22 cellular contexts compared by ENCODE assay signal in genomic region chr3:123728991-123729390, GRCh38.
DNase-seq lines count a peak whose midpoint lies in the region; ATAC-seq and TF ChIP-seq lines count a peak whose summit lies in the region.
"Had no signal": no experiment of that assay in that cellular context is flagged by ENCODE, and none has a peak within 500 bp of the region (broad histone marks: within the 10 kb centered on the region; RNA-seq: fewer than 3 reads in every experiment).

No MANE protein-coding gene starts in this region.

- H3K4me1 ChIP-seq in ascending aorta (peaks cover 0 to 10% of the 10 kb centered on the region in 2 donors), mesenchymal stem cell (ENCODE audit: control insufficient read depth, insufficient read depth, low read depth, low read length) (peaks cover 18% of the 10 kb centered on the region)
- H3K4me1 ChIP-seq in CD8-positive, alpha-beta memory T cell (ENCODE audit: insufficient read depth, low read length), result no peaks in the 10 kb centered on the region
- H3K4me1 ChIP-seq: BLaER1 treated with 17β-estradiol and CSF1 and Interleukin-3, amounts not matched to agents 10 nM and 100 nM had no signal

- peaks cover 17 to 25% of the 10 kb centered on the region in 2 donors for H3K36me3 ChIP-seq in ascending aorta
- peaks cover 30 to 44% of the 10 kb centered on the region in 2 experiments for H3K36me3 ChIP-seq in mesenchymal stem cell (ENCODE audit: control insufficient read depth in 1 of 2, insufficient read depth in 2 of 2, low read depth in 1 of 2, low read length in 2 of 2)
- H3K36me3 ChIP-seq in CD8-positive, alpha-beta memory T cell (ENCODE audit: insufficient read depth, low read length), result no peaks in the 10 kb centered on the region

- H2BK15ac ChIP-seq in mesenchymal stem cell (ENCODE audit: low read depth, poor library complexity, severe bottlenecking), result no peak overlapping the region

- H3K36me3 Mint-ChIP-seq in HFFc6 (ENCODE audit: low read depth), result peaks cover 74% of the 10 kb centered on the region
- no peaks in the 10 kb centered on the region for H3K36me3 Mint-ChIP-seq in CD8-positive, alpha-beta memory T cell
- H3K36me3 Mint-ChIP-seq: CD8-positive, alpha-beta T cell had no signal

- H3K9me3 Mint-ChIP-seq in HFFc6, result no peaks in the 10 kb centered on the region
- no peaks in the 10 kb centered on the region for H3K9me3 Mint-ChIP-seq in CD8-positive, alpha-beta memory T cell
- H3K9me3 Mint-ChIP-seq: CD4-positive, alpha-beta T cell; CD8-positive, alpha-beta T cell had no signal

- H2BK120ac ChIP-seq in mesenchymal stem cell (ENCODE audit: low read depth, low read length), result no peak overlapping the region

- H3K9ac ChIP-seq in mesenchymal stem cell (ENCODE audit: low read length), result no peak overlapping the region
- H3K9ac ChIP-seq: BLaER1 treated with 17β-estradiol and CSF1 and Interleukin-3, amounts not matched to agents 10 nM and 100 nM had no signal

- WGBS in mesenchymal stem cell, result 92% methylated on average over 2 of the region's 3 CpGs

- no peak overlapping the region for H3K18ac ChIP-seq in mesenchymal stem cell (ENCODE audit: low read depth in 1 of 2, low read length in 2 of 2)

- H3K4ac ChIP-seq in mesenchymal stem cell (ENCODE audit: low read depth in 1 of 2, low read length in 2 of 2), result no peak overlapping the region

- H3K79me1 ChIP-seq in mesenchymal stem cell (replicated peaks; ENCODE audit: low read length, poor library complexity, severe bottlenecking), result peaks cover 16% of the 10 kb centered on the region

- POLR2A ChIA-PET in CD8-positive, alpha-beta memory T cell (lab: Charles Lee), result no interaction called here

- peaks cover 84% of the 10 kb centered on the region for H3K4me1 Mint-ChIP-seq in HFFc6 (ENCODE audit: low read depth)
- no peaks in the 10 kb centered on the region for H3K4me1 Mint-ChIP-seq in CD8-positive, alpha-beta memory T cell
- H3K4me1 Mint-ChIP-seq: B cell had no signal

- intact Hi-C loops in ascending aorta (cut with DNase I), result no loop called here

- H3K14ac ChIP-seq in mesenchymal stem cell (ENCODE audit: low read length in 2 of 2), result no peak overlapping the region

- H4K8ac ChIP-seq in mesenchymal stem cell (ENCODE audit: low read length), result no peak overlapping the region

- H2AK5ac ChIP-seq in mesenchymal stem cell (ENCODE audit: low read length, severe bottlenecking), result peak overlapping the region; percentile 77

- no peak overlapping the region for H2BK5ac ChIP-seq in mesenchymal stem cell (ENCODE audit: low read depth, low read length, poor library complexity, severe bottlenecking)

- H3K4me3 ChIP-seq in ascending aorta (no peak overlapping the region), mesenchymal stem cell (ENCODE audit: insufficient read depth in 1 of 2, low read depth in 1 of 2, low read length in 2 of 2) (no peak overlapping the region)
- H3K4me3 ChIP-seq in CD8-positive, alpha-beta memory T cell (ENCODE audit: low read length), result no peak overlapping the region
- H3K4me3 ChIP-seq: A549; BLaER1 treated with 17β-estradiol and CSF1 and Interleukin-3, amounts not matched to agents 10 nM and 100 nM; GM12878 had no signal

- peaks cover 13% of the 10 kb centered on the region for H3K27me3 Mint-ChIP-seq in HFFc6 (ENCODE audit: insufficient read depth)
- H3K27me3 Mint-ChIP-seq in CD8-positive, alpha-beta memory T cell, result peaks cover 22 to 42% of the 10 kb centered on the region in 2 donors

- CTCF ChIA-PET in CD8-positive, alpha-beta memory T cell (lab: Charles Lee), result no interaction called here

- DNase-seq in HFFc6 (no peak), ascending aorta (ENCODE audit: low spot score in 2 of 2) (peak in 1 of 2 donors; percentile 55), mesenchymal stem cell (no peak)
- no peak for DNase-seq in CD8-positive, alpha-beta memory T cell
- DNase-seq: AML-193; CD4-positive, alpha-beta T cell; CD8-positive, alpha-beta T cell; COR-L47; DMS 273 treated with DMSO at 0.1 percent for 48 hours; DMS153; DMS53; DMS79; DND-41; EL; GDM1 had no signal

- ATAC-seq in GM18519 (IDR thresholded peaks at IDR 0.05; ENCODE audit: low FRiP score, unreplicated experiment), result no peak
- ATAC-seq: A549; CD8-positive, alpha-beta T cell; GM12878 had no signal

- H3K9me3 ChIP-seq in ascending aorta (no peaks in the 10 kb centered on the region), mesenchymal stem cell (ENCODE audit: control insufficient read depth, low read length) (no peaks in the 10 kb centered on the region)
- H3K9me3 ChIP-seq in CD8-positive, alpha-beta memory T cell (ENCODE audit: low read length), result no peaks in the 10 kb centered on the region
- H3K9me3 ChIP-seq: A549; BLaER1 treated with 17β-estradiol and CSF1 and Interleukin-3, amounts not matched to agents 10 nM and 100 nM had no signal

- H3K27me3 ChIP-seq in ascending aorta, result no peaks in the 10 kb centered on the region
- H3K27me3 ChIP-seq in mesenchymal stem cell (ENCODE audit: control insufficient read depth in 1 of 2, insufficient read depth in 1 of 2, low read length in 2 of 2), result no peaks in the 10 kb centered on the region
- no peaks in the 10 kb centered on the region for H3K27me3 ChIP-seq in CD8-positive, alpha-beta memory T cell (ENCODE audit: insufficient read depth, low read length, poor library complexity, severe bottlenecking)
- H3K27me3 ChIP-seq: BLaER1 treated with 17β-estradiol and CSF1 and Interleukin-3, amounts not matched to agents 10 nM and 100 nM had no signal

- TF ChIP-seq CTCF in HFFc6 (IDR thresholded peaks at IDR 0.05) (no peak), ascending aorta (IDR thresholded peaks at IDR 0.05) (no peak)

- H3K27ac Mint-ChIP-seq in HFFc6, result peak overlapping the region; percentile 13; the same call in 1 of the 2 replicates
- no peak overlapping the region for H3K27ac Mint-ChIP-seq in CD8-positive, alpha-beta memory T cell
- H3K27ac Mint-ChIP-seq: B cell; CD4-positive, alpha-beta T cell; CD8-positive, alpha-beta T cell had no signal

- H3K4me3 Mint-ChIP-seq in HFFc6, result peak overlapping the region; percentile 7; the same call in 1 of the 2 replicates
- no peak overlapping the region for H3K4me3 Mint-ChIP-seq in CD8-positive, alpha-beta memory T cell
- H3K4me3 Mint-ChIP-seq: B cell; CD4-positive, alpha-beta T cell; CD8-positive, alpha-beta T cell had no signal

- no peak overlapping the region for H3K4me2 ChIP-seq in mesenchymal stem cell (ENCODE audit: low read length, poor library complexity, severe bottlenecking)
- H3K4me2 ChIP-seq: A549; BLaER1 treated with 17β-estradiol and CSF1 and Interleukin-3, amounts not matched to agents 10 nM and 100 nM had no signal

- H3K27ac ChIP-seq in ascending aorta, result peak overlapping the region; percentile 10 to 46
- no peak overlapping the region for H3K27ac ChIP-seq in mesenchymal stem cell (ENCODE audit: low read length, poor library complexity, severe bottlenecking)
- H3K27ac ChIP-seq in CD8-positive, alpha-beta memory T cell (ENCODE audit: low read depth, low read length), result no peak overlapping the region
- H3K27ac ChIP-seq: 22Rv1; BLaER1 treated with 17β-estradiol and CSF1 and Interleukin-3, amounts not matched to agents 10 nM and 100 nM; C4-2B had no signal

- H2BK12ac ChIP-seq in mesenchymal stem cell (ENCODE audit: low read length in 2 of 2), result no peak overlapping the region

- no peak overlapping the region for H4K91ac ChIP-seq in mesenchymal stem cell (ENCODE audit: low read length)

- H2AFZ ChIP-seq in mesenchymal stem cell (ENCODE audit: low read depth, low read length), result no peak overlapping the region

- no peak overlapping the region for H3K23ac ChIP-seq in mesenchymal stem cell (ENCODE audit: low read length in 2 of 2)

Comparison
In these comparisons a context has a peak if more than half of its experiments do, and no peak if none do; other contexts are left out.
1. H3K27ac ChIP-seq: peak in ascending aorta (2 of 2); none in mesenchymal stem cell (single experiment) and CD8-positive, alpha-beta memory T cell (single experiment).